10 cellular contexts compared by ENCODE assay signal in genomic region chr1:241934181-241934815, GRCh38. TPM values are rescaled to one million over a fixed set of nuclear protein-coding genes. Genes with fewer than 3 reads are reported as not detected.
A peak's percentile ranks its signal among the peaks of the same experiment; 100 is the strongest.
DNase-seq lines count a peak whose midpoint lies in the region; ATAC-seq and TF ChIP-seq lines count a peak whose summit lies in the region.
"Had no signal": no experiment of that assay in that cellular context is flagged by ENCODE, and none has a peak within 500 bp of the region (broad histone marks: within the 10 kb centered on the region; RNA-seq: fewer than 3 reads in every experiment).

No MANE protein-coding gene starts in this region.

- H3K4me3 ChIP-seq in fibroblast of villous mesenchyme (ENCODE audit: low read depth, low read length) (no peak overlapping the region), mucosa of descending colon (no peak overlapping the region), tibial artery (no peak overlapping the region)

- intact Hi-C loops in posterior cingulate gyrus (cut with DNase I), result no loop called here
- intact Hi-C loops in mucosa of descending colon (cut with DNase I, micrococcal nuclease), result no loop called here
- intact Hi-C loops in tibial artery (cut with DNase I; ENCODE audit: low total_unique reads), result no loop called here

- H3K4me1 ChIP-seq in mucosa of descending colon (ENCODE audit: low read depth) (no peaks in the 10 kb centered on the region), tibial artery (no peaks in the 10 kb centered on the region)

- no peak for ATAC-seq in mucosa of descending colon

- H3K27me3 ChIP-seq in tibial artery, result no peaks in the 10 kb centered on the region

- TF ChIP-seq CTCF in fibroblast of villous mesenchyme (IDR thresholded peaks at IDR 0.05; ENCODE audit: insufficient read depth, low read depth, low read length) (no peak), mucosa of descending colon (IDR thresholded peaks at IDR 0.05) (no peak), tibial artery (IDR thresholded peaks at IDR 0.05) (no peak)

- TF ChIP-seq POLR2A in erythroblast (IDR thresholded peaks at IDR 0.05; ENCODE audit: low read length), result no peak

- H3K9me3 ChIP-seq in mucosa of descending colon (no peaks in the 10 kb centered on the region), tibial artery (peaks cover 0 to 4% (median 0%) of the 10 kb centered on the region in 3 donors)

- DNase-seq in GM04504 (ENCODE audit: low read depth), result peak; percentile 34
- peak; percentile 43 for DNase-seq in SW480 (ENCODE audit: low spot score)
- DNase-seq in fibroblast of villous mesenchyme (ENCODE audit: low read depth), result peak; percentile 15
- DNase-seq in posterior cingulate gyrus, result peak in 6 of 10 donors; percentile 18 to 88 (median 50)
- no peak for DNase-seq in NCI-H2171 treated with DMSO at 0.1 percent for 48 hours (lab: John Stamatoyannopoulos, UW)
- no peak for DNase-seq in erythroblast (lab: John Stamatoyannopoulos, UW)
- no peak for DNase-seq in mucosa of descending colon
- no peak for DNase-seq in tibial artery
- DNase-seq: activated CD4-positive, alpha-beta T cell treated with anti-CD3 and anti-CD28 coated beads, Interleukin-2, amount 50 U/mL, for 1 hour had no signal

- no peak overlapping the region for H3K27ac ChIP-seq in tibial artery

- no peaks in the 10 kb centered on the region for H3K36me3 ChIP-seq in mucosa of descending colon (ENCODE audit: low read depth)
- H3K36me3 ChIP-seq in tibial artery, result no peaks in the 10 kb centered on the region

RNA-seq across cellular contexts. Expression of gene BECN2, which starts 23.3 kb away (rescaled TPM):
- not detected in 2 replicates for total RNA-seq in fibroblast of villous mesenchyme
- total RNA-seq in mucosa of descending colon, result not detected
- total RNA-seq: mucosa of gallbladder had no signal

Comparison
In these comparisons a context has a peak if more than half of its experiments do, and no peak if none do; other contexts are left out.
1. DNase-seq: peak in GM04504 (single experiment), SW480 (single experiment), fibroblast of villous mesenchyme (single experiment) and posterior cingulate gyrus (6 of 10); none in NCI-H2171 treated with DMSO at 0.1 percent for 48 hours (single experiment), erythroblast (0 of 2), mucosa of descending colon (0 of 3) and tibial artery (0 of 2).